17 cellular contexts compared by ENCODE assay signal in genomic region chr2:238247002-238247822, GRCh38. TPM values are rescaled to one million over a fixed set of nuclear protein-coding genes. Genes with fewer than 3 reads are reported as not detected.
DNase-seq lines count a peak whose midpoint lies in the region; ATAC-seq, FAIRE-seq and TF ChIP-seq lines count a peak whose summit lies in the region.
"Had no signal": no experiment of that assay in that cellular context is flagged by ENCODE, and none has a peak within 500 bp of the region (broad histone marks: within the 10 kb centered on the region; RNA-seq: fewer than 3 reads in every experiment).

No MANE protein-coding gene starts in this region.

- H3K4me3 ChIP-seq in right atrium auricular region (no peak overlapping the region), right lobe of liver (no peak overlapping the region), dorsolateral prefrontal cortex (no peak overlapping the region)
- H3K4me3 ChIP-seq: GM12878, GM23338 had no signal

- H3K4me3 Mint-ChIP-seq in type B pancreatic cell, result no peak overlapping the region
- H3K4me3 Mint-ChIP-seq in stimulated activated naive B cell treated with anti-CD40 and anti-IgM and Interleukin-4, amounts not matched to agents 10 μg/mL and 1 μg/mL and 100 μg/mL, for 72 hours, result no peak overlapping the region
- H3K4me3 Mint-ChIP-seq: activated naive CD4-positive, alpha-beta T cell treated with anti-CD3 and anti-CD28 coated beads, Interleukin-2, amount 10 ng/mL, durations not matched to agents 7 days and 5 days; GM23338 had no signal

- ATAC-seq in Right ventricle myocardium inferior, result no peak
- peak; percentile 34 to 76 (median 48) for ATAC-seq in right lobe of liver
- no peak for ATAC-seq in stimulated activated naive B cell treated with anti-CD40 and anti-IgM and Interleukin-4, amounts not matched to agents 10 μg/mL and 1 μg/mL and 100 μg/mL, for 72 hours (replicated peaks)
- ATAC-seq: GM12878, GM23338 had no signal

- H3K36me3 Mint-ChIP-seq in type B pancreatic cell, result peaks cover 13% of the 10 kb centered on the region
- H3K36me3 Mint-ChIP-seq in stimulated activated naive B cell treated with anti-CD40 and anti-IgM and Interleukin-4, amounts not matched to agents 10 μg/mL and 1 μg/mL and 100 μg/mL, for 72 hours, result peaks cover 34 to 54% of the 10 kb centered on the region in 2 donors

- H3K27ac ChIP-seq in right atrium auricular region, result peak overlapping the region in 1 of 2 donors; percentile 3
- H3K27ac ChIP-seq in RWPE1, result peak overlapping the region; percentile 45
- H3K27ac ChIP-seq in right lobe of liver, result no peak overlapping the region
- H3K27ac ChIP-seq in dorsolateral prefrontal cortex, result peak overlapping the region in 4 of 59 donors; percentile 8 to 29 (median 14)

- intact Hi-C loops in Right ventricle myocardium inferior (cut with DNase I) (no loop called here), right lobe of liver (cut with DNase I) (no loop called here), dorsolateral prefrontal cortex (cut with DNase I) (loop anchor here in 1 of 2 donors (10.0 kb wide), 1 partner anchor 82 kb away; no protein-coding TSS in a partner anchor)

- H3K27ac Mint-ChIP-seq in type B pancreatic cell, result peak overlapping the region; percentile 40
- H3K27ac Mint-ChIP-seq in stimulated activated naive B cell treated with anti-CD40 and anti-IgM and Interleukin-4, amounts not matched to agents 10 μg/mL and 1 μg/mL and 100 μg/mL, for 72 hours, result no peak overlapping the region
- H3K27ac Mint-ChIP-seq: activated naive CD4-positive, alpha-beta T cell treated with anti-CD3 and anti-CD28 coated beads, Interleukin-2, amount 10 ng/mL, durations not matched to agents 7 days and 5 days; GM23338 had no signal

- TF ChIP-seq CTCF in right atrium auricular region (IDR thresholded peaks at IDR 0.05) (no peak), RWPE1 (conservative IDR thresholded peaks at IDR 0.05; ENCODE audit: low read depth) (no peak), right lobe of liver (IDR thresholded peaks at IDR 0.05) (no peak), type B pancreatic cell (conservative IDR thresholded peaks at IDR 0.05) (no peak), dorsolateral prefrontal cortex (IDR thresholded peaks at IDR 0.05 in 54 of 56, conservative IDR thresholded peaks at IDR 0.05 in 2 of 56; ENCODE audit: low read depth in 1 of 56, partially characterized antibody in 56 of 56) (no peak)

- H3K9me3 ChIP-seq in right atrium auricular region, result no peaks in the 10 kb centered on the region
- no peaks in the 10 kb centered on the region for H3K9me3 ChIP-seq in right lobe of liver

- CTCF ChIA-PET in RWPE1 (lab: Yijun Ruan, JAX), result interaction anchor here (0.6 to 1.5 kb wide), 2 partner anchors 16 to 389 kb away, joined by 3 read pairs; no protein-coding TSS in a partner anchor

- FAIRE-seq in H54 (lab: Jason Lieb, UNC), result no peak
- FAIRE-seq: GM12878 had no signal

- no peaks in the 10 kb centered on the region for H3K27me3 Mint-ChIP-seq in type B pancreatic cell
- no peaks in the 10 kb centered on the region for H3K27me3 Mint-ChIP-seq in stimulated activated naive B cell treated with anti-CD40 and anti-IgM and Interleukin-4, amounts not matched to agents 10 μg/mL and 1 μg/mL and 100 μg/mL, for 72 hours

- POLR2A ChIA-PET in RWPE1 (lab: Yijun Ruan, JAX; ENCODE audit: low non-redundant PET), result no interaction called here

- no peaks in the 10 kb centered on the region for H3K9me3 Mint-ChIP-seq in type B pancreatic cell
- H3K9me3 Mint-ChIP-seq in stimulated activated naive B cell treated with anti-CD40 and anti-IgM and Interleukin-4, amounts not matched to agents 10 μg/mL and 1 μg/mL and 100 μg/mL, for 72 hours, result no peaks in the 10 kb centered on the region
- H3K9me3 Mint-ChIP-seq: activated naive CD4-positive, alpha-beta T cell treated with anti-CD3 and anti-CD28 coated beads, Interleukin-2, amount 10 ng/mL, durations not matched to agents 7 days and 5 days; GM23338 had no signal

- peaks cover 4% of the 10 kb centered on the region for H3K4me1 Mint-ChIP-seq in type B pancreatic cell (ENCODE audit: unreplicated experiment)
- no peaks in the 10 kb centered on the region for H3K4me1 Mint-ChIP-seq in stimulated activated naive B cell treated with anti-CD40 and anti-IgM and Interleukin-4, amounts not matched to agents 10 μg/mL and 1 μg/mL and 100 μg/mL, for 72 hours
- H3K4me1 Mint-ChIP-seq: activated naive CD4-positive, alpha-beta T cell treated with anti-CD3 and anti-CD28 coated beads, Interleukin-2, amount 10 ng/mL, durations not matched to agents 7 days and 5 days had no signal

- WGBS in right lobe of liver (ENCODE audit: insufficient coverage, low coverage, low lambda C conversion rate, missing lambda C conversion rate), result 77% methylated on average over 12 of the region's 13 CpGs

- TF ChIP-seq POLR2A in right lobe of liver (IDR thresholded peaks at IDR 0.05), result no peak
- TF ChIP-seq POLR2A in H54 (IDR thresholded peaks at IDR 0.05; ENCODE audit: low read depth, low read length), result no peak

- H3K4me1 ChIP-seq in right atrium auricular region, result peaks cover 0 to 17% of the 10 kb centered on the region in 2 donors
- no peaks in the 10 kb centered on the region for H3K4me1 ChIP-seq in right lobe of liver

- H3K36me3 ChIP-seq in right atrium auricular region, result peaks cover 49% of the 10 kb centered on the region
- peaks cover 0 to 22% (median 7%) of the 10 kb centered on the region in 4 donors for H3K36me3 ChIP-seq in right lobe of liver

- no peaks in the 10 kb centered on the region for H3K27me3 ChIP-seq in right atrium auricular region
- H3K27me3 ChIP-seq in right lobe of liver, result no peaks in the 10 kb centered on the region
- no peaks in the 10 kb centered on the region for H3K27me3 ChIP-seq in dorsolateral prefrontal cortex

- peak; percentile 4 for DNase-seq in Right ventricle myocardium inferior (ENCODE audit: missing footprints)
- no peak for DNase-seq in right atrium auricular region (ENCODE audit: low spot score)
- no peak for DNase-seq in RWPE1 (ENCODE audit: low spot score)
- peak in 2 of 3 donors; percentile 11 to 12 for DNase-seq in right lobe of liver
- DNase-seq in type B pancreatic cell (ENCODE audit: extremely low spot score, unreplicated experiment), result no peak
- no peak for DNase-seq in stimulated activated naive B cell treated with anti-CD40 and anti-IgM and Interleukin-4, amounts not matched to agents 10 μg/mL and 1 μg/mL and 100 μg/mL, for 72 hours
- no peak for DNase-seq in H54 (ENCODE audit: insufficient read length, low spot score)
- no peak for DNase-seq in dorsolateral prefrontal cortex
- DNase-seq: activated naive CD4-positive, alpha-beta T cell treated with anti-CD3 and anti-CD28 coated beads, Interleukin-2, amount 10 ng/mL, durations not matched to agents 7 days and 5 days; effector CD8-positive, alpha-beta T cell; mesendoderm; NCI-H2081 treated with DMSO at 0.1 percent for 48 hours; nucleus accumbens; SHP77; T-helper 2 cell had no signal

RNA-seq across cellular contexts. Expression of gene HES6, which starts 7.4 kb away (rescaled TPM):
- total RNA-seq in Right ventricle myocardium inferior, result 4.3 TPM
- 1 to 10 TPM; 2.5 to 4.8 TPM for total RNA-seq in right atrium auricular region
- 1 to 10 TPM; 1.7 to 8.3 (median 3.8) TPM for total RNA-seq in right lobe of liver
- 12.0 and 24.4 TPM in 2 replicates for total RNA-seq in type B pancreatic cell (ENCODE audit: low replicate concordance)
- total RNA-seq in dorsolateral prefrontal cortex, result 10 to 100 TPM; 16.3 to 92.6 (median 39.4) TPM

RNA-seq across cellular contexts. Expression of gene PER2, which starts 41.2 kb away (rescaled TPM):
- total RNA-seq in Right ventricle myocardium inferior (4.7 TPM), right atrium auricular region (1 to 10 TPM; 5.2 to 9.4 TPM), right lobe of liver (10 to 100 TPM in 1 of 6 experiments, 1 to 10 TPM in 5; 4.5 to 12.5 (median 6.1) TPM), type B pancreatic cell (ENCODE audit: low replicate concordance) (14.0 and 15.5 TPM in 2 replicates), dorsolateral prefrontal cortex (10 to 100 TPM in 119 of 120 experiments, 1 to 10 TPM in 1; 9.9 to 34.3 (median 18.4) TPM)

RNA-seq across cellular contexts. Expression of gene ILKAP, which starts 43.7 kb away (rescaled TPM):
- total RNA-seq in Right ventricle myocardium inferior, result 26.2 TPM
- total RNA-seq in right atrium auricular region, result 10 to 100 TPM; 15.9 to 17.6 TPM
- 10 to 100 TPM in 5 of 6 experiments, 1 to 10 TPM in 1; 9.8 to 24.3 (median 16.8) TPM for total RNA-seq in right lobe of liver
- 36.7 and 50.4 TPM in 2 replicates for total RNA-seq in type B pancreatic cell (ENCODE audit: low replicate concordance)
- total RNA-seq in dorsolateral prefrontal cortex, result 10 to 100 TPM; 44.0 to 90.8 (median 62.7) TPM

Comparison
In these comparisons a context has a peak if more than half of its experiments do, and no peak if none do; other contexts are left out.
1. DNase-seq: peak in Right ventricle myocardium inferior (single experiment) and right lobe of liver (2 of 3); none in right atrium auricular region (single experiment), RWPE1 (single experiment), type B pancreatic cell (single experiment), stimulated activated naive B cell treated with anti-CD40 and anti-IgM and Interleukin-4, amounts not matched to agents 10 μg/mL and 1 μg/mL and 100 μg/mL, for 72 hours (single experiment), H54 (single experiment) and dorsolateral prefrontal cortex (0 of 10).
2. ATAC-seq: peak in right lobe of liver (4 of 4); none in Right ventricle myocardium inferior (single experiment) and stimulated activated naive B cell treated with anti-CD40 and anti-IgM and Interleukin-4, amounts not matched to agents 10 μg/mL and 1 μg/mL and 100 μg/mL, for 72 hours (0 of 2).